Comparison of ENCODE assay signal across 9 cellular contexts in genomic region chr12:123141615-123142517, GRCh38. TPM values are rescaled to one million over a fixed set of nuclear protein-coding genes. Genes with fewer than 3 reads are reported as not detected.
DNase-seq lines count a peak whose midpoint lies in the region; ATAC-seq, FAIRE-seq and TF ChIP-seq lines count a peak whose summit lies in the region.
"Had no signal": no experiment of that assay in that cellular context is flagged by ENCODE, and none has a peak within 500 bp of the region (broad histone marks: within the 10 kb centered on the region; RNA-seq: fewer than 3 reads in every experiment).

No MANE protein-coding gene starts in this region.

- no peak overlapping the region for H3K4me3 ChIP-seq in keratinocyte (ENCODE audit: control insufficient read depth in 2 of 3, extremely low read depth in 1 of 3, insufficient read depth in 2 of 3, low read depth in 1 of 3, low read length in 3 of 3)
- peak overlapping the region in 1 of 2 donors; percentile 44 for H3K4me3 ChIP-seq in stomach smooth muscle (ENCODE audit: low read length in 2 of 2)

- H4K20me1 ChIP-seq in keratinocyte (ENCODE audit: control insufficient read depth, extremely low read depth, insufficient read depth, low read length), result no peaks in the 10 kb centered on the region

- H3K36me3 ChIP-seq in keratinocyte (ENCODE audit: control insufficient read depth in 2 of 2, extremely low read depth in 1 of 2, insufficient read depth in 2 of 2, low read length in 2 of 2) (no peaks in the 10 kb centered on the region), stomach smooth muscle (ENCODE audit: control insufficient read depth in 2 of 2, insufficient read depth in 2 of 2, low read length in 2 of 2) (no peaks in the 10 kb centered on the region)

- peak; percentile 49 for DNase-seq in HS-5 (ENCODE audit: low read depth)
- peak; percentile 78 for DNase-seq in amniotic epithelial cell (ENCODE audit: low read depth)
- DNase-seq in keratinocyte (ENCODE audit: low read depth, low spot score), result no peak
- DNase-seq in mucosa of gallbladder (ENCODE audit: low spot score), result no peak
- no peak for DNase-seq in GM20000 (ENCODE audit: low spot score)
- DNase-seq in NCI-H1105 treated with DMSO at 0.1 percent for 48 hours (lab: John Stamatoyannopoulos, UW), result no peak

- H3K4me1 ChIP-seq in keratinocyte (ENCODE audit: control insufficient read depth, extremely low read depth, insufficient read depth, low read length) (peaks cover 24% of the 10 kb centered on the region), stomach smooth muscle (ENCODE audit: control insufficient read depth, insufficient read depth, low read length) (peaks cover 43% of the 10 kb centered on the region)

- dilution Hi-C loops in keratinocyte (cut with MboI; ENCODE audit: extremely low pct_ligation_motif_present, low sequenced_read_pairs), result no loop called here

- H2AFZ ChIP-seq in keratinocyte (ENCODE audit: control insufficient read depth, low read length), result no peak overlapping the region

- peak; percentile 5 for FAIRE-seq in keratinocyte (lab: Jason Lieb, UNC)
- FAIRE-seq: colon had no signal

- H3K27ac ChIP-seq in keratinocyte (ENCODE audit: control insufficient read depth, insufficient read depth, low read length) (no peak overlapping the region), stomach smooth muscle (ENCODE audit: low read length) (peak overlapping the region; percentile 82)

- peaks cover 16% of the 10 kb centered on the region for H3K79me2 ChIP-seq in keratinocyte (ENCODE audit: control insufficient read depth, insufficient read depth, low read length)

- ATAC-seq in HG02678 (IDR thresholded peaks at IDR 0.05; ENCODE audit: unreplicated experiment), result no peak

- no peaks in the 10 kb centered on the region for H3K27me3 ChIP-seq in keratinocyte (ENCODE audit: control insufficient read depth, extremely low read depth, insufficient read depth, low read length)
- no peaks in the 10 kb centered on the region for H3K27me3 ChIP-seq in stomach smooth muscle (ENCODE audit: control insufficient read depth in 1 of 2, insufficient read depth in 2 of 2, low read length in 2 of 2)

- TF ChIP-seq CTCF in keratinocyte (optimal IDR thresholded peaks at IDR 0.05 in 1 of 3, IDR thresholded peaks at IDR 0.05 in 1 of 3, conservative IDR thresholded peaks at IDR 0.05 in 1 of 3; ENCODE audit: extremely low read depth in 1 of 3, insufficient read depth in 2 of 3, low read length in 3 of 3) (no peak), GM20000 (IDR thresholded peaks at IDR 0.05; ENCODE audit: extremely low read depth, missing control alignments) (no peak)

- H3K4me2 ChIP-seq in keratinocyte (ENCODE audit: control insufficient read depth, extremely low read depth, insufficient read depth, low read depth, low read length), result no peak overlapping the region

- H3K9ac ChIP-seq in keratinocyte (ENCODE audit: control insufficient read depth, extremely low read depth, insufficient read depth, low read length) (no peak overlapping the region), stomach smooth muscle (ENCODE audit: low read length in 2 of 2) (peak overlapping the region in 1 of 2 donors; percentile 42)

- H3K9me1 ChIP-seq in keratinocyte (ENCODE audit: control insufficient read depth, extremely low read depth, insufficient read depth, low read length), result peaks cover 4% of the 10 kb centered on the region

- H3K9me3 ChIP-seq in keratinocyte (ENCODE audit: control insufficient read depth, low read depth, low read length), result no peaks in the 10 kb centered on the region
- H3K9me3 ChIP-seq in stomach smooth muscle (ENCODE audit: control insufficient read depth in 2 of 2, low read length in 2 of 2), result no peaks in the 10 kb centered on the region

RNA-seq across cellular contexts. Expression of gene PITPNM2, which starts 9.0 kb away (rescaled TPM):
- 0.97 to 2.1 TPM (median 1.4 TPM) in 3 replicates for polyA plus RNA-seq in keratinocyte
- 1.7 TPM for polyA plus RNA-seq in keratinocyte (2011; ENCODE audit: low read depth)
- 1.1 and 1.5 TPM in 2 replicates for polyA plus RNA-seq in keratinocyte (2011; cell fraction: cytosol; rRNA removed)
- polyA plus RNA-seq in keratinocyte (2011; cell fraction: nucleus; rRNA removed), result 5.8 and 7.1 TPM in 2 replicates
- polyA plus RNA-seq in keratinocyte (2012; ENCODE audit: low replicate concordance), result 1.6 and 4.0 TPM in 2 replicates
- 2.9 to 13.2 TPM (median 4.7 TPM) in 3 replicates for polyA minus RNA-seq in keratinocyte
- polyA minus RNA-seq in keratinocyte (2011; cell fraction: cytosol; rRNA and poly(A)+ RNA removed), result 2.5 TPM
- 5.3 and 7.1 TPM in 2 replicates for polyA minus RNA-seq in keratinocyte (2011; cell fraction: nucleus; rRNA and poly(A)+ RNA removed)
- total RNA-seq in mucosa of gallbladder, result 12.8 TPM

Comparison
In these comparisons a context has a peak if more than half of its experiments do, and no peak if none do; other contexts are left out.
1. DNase-seq: peak in HS-5 (single experiment) and amniotic epithelial cell (single experiment); none in keratinocyte (single experiment), mucosa of gallbladder (single experiment), GM20000 (single experiment) and NCI-H1105 treated with DMSO at 0.1 percent for 48 hours (single experiment).